In the genomic region with DNA sequence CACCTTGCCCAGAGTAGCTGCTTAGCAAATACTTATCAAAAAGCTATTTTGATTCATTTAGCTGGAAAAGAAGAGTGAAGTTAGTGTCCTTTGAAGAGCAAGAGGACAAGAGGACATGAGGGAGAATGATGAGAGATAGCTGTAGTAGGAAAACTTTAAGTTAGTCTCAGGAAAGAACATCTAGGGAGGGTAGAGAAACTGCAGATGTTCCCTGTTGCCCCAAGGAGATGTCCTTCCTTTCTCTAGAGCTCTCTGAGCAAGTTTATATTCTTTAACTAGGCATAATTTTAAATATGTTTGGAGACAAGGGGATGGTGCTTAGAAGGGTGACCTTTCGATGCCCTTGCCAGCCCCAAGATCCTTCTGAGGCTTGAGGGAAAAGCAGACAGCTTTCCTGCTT, we compare ENCODE assay signal across 15 cellular contexts.
DNase-seq lines count a peak whose midpoint lies in the region; ATAC-seq and TF ChIP-seq lines count a peak whose summit lies in the region.
"Had no signal": no experiment of that assay in that cellular context is flagged by ENCODE, and none has a peak within 500 bp of the region (broad histone marks: within the 10 kb centered on the region; RNA-seq: fewer than 3 reads in every experiment).

No MANE protein-coding gene starts in this region.

- H3K9me3 Mint-ChIP-seq in mesothelial cell of epicardium: peaks cover 8% of the 10 kb centered on the region
- H3K9me3 Mint-ChIP-seq in naive thymus-derived CD4-positive, alpha-beta T cell: peaks cover under 1 to 17% (median 9%) of the 10 kb centered on the region in 11 donors
- H3K9me3 Mint-ChIP-seq in activated naive CD8-positive, alpha-beta T cell treated with anti-CD3 and anti-CD28 coated beads, Interleukin-2, amount 50 U/mL, for 24 hours: peaks cover 5% of the 10 kb centered on the region

- TF ChIP-seq CTCF in mesothelial cell of epicardium (IDR thresholded peaks at IDR 0.05; ENCODE audit: unreplicated experiment): no peak
- no peak for TF ChIP-seq CTCF in MM.1S (IDR thresholded peaks at IDR 0.05; ENCODE audit: low read length)

- intact Hi-C loops in naive thymus-derived CD4-positive, alpha-beta T cell (cut with micrococcal nuclease): no loop called here

- H3K9me2 ChIP-seq in MM.1S (replicated peaks; ENCODE audit: insufficient read depth, low read length): no peaks in the 10 kb centered on the region

- no peak for ATAC-seq in naive thymus-derived CD4-positive, alpha-beta T cell
- ATAC-seq in activated naive CD8-positive, alpha-beta T cell treated with anti-CD3 and anti-CD28 coated beads, Interleukin-2, amount 50 U/mL, for 24 hours: no peak
- ATAC-seq: CD8-positive, alpha-beta T cell; HCT116; Panc1 had no signal

- peak overlapping the region; percentile 82 for H3K27ac Mint-ChIP-seq in mesothelial cell of epicardium
- no peak overlapping the region for H3K27ac Mint-ChIP-seq in naive thymus-derived CD4-positive, alpha-beta T cell
- H3K27ac Mint-ChIP-seq in activated naive CD8-positive, alpha-beta T cell treated with anti-CD3 and anti-CD28 coated beads, Interleukin-2, amount 50 U/mL, for 24 hours: no peak overlapping the region
- H3K27ac Mint-ChIP-seq: CD8-positive, alpha-beta T cell had no signal

- no peak overlapping the region for H3K4me3 Mint-ChIP-seq in mesothelial cell of epicardium
- no peak overlapping the region for H3K4me3 Mint-ChIP-seq in naive thymus-derived CD4-positive, alpha-beta T cell
- no peak overlapping the region for H3K4me3 Mint-ChIP-seq in activated naive CD8-positive, alpha-beta T cell treated with anti-CD3 and anti-CD28 coated beads, Interleukin-2, amount 50 U/mL, for 24 hours
- H3K4me3 Mint-ChIP-seq: CD8-positive, alpha-beta T cell had no signal

- no peaks in the 10 kb centered on the region for H3K36me3 ChIP-seq in ectodermal cell (ENCODE audit: control insufficient read depth, insufficient read depth, low read length)
- H3K36me3 ChIP-seq in skeletal muscle tissue (ENCODE audit: control insufficient read depth in 3 of 3, insufficient read depth in 3 of 3, low read length in 3 of 3): no peaks in the 10 kb centered on the region
- no peaks in the 10 kb centered on the region for H3K36me3 ChIP-seq in MM.1S (replicated peaks; ENCODE audit: insufficient read depth, low read length)
- H3K36me3 ChIP-seq in naive thymus-derived CD4-positive, alpha-beta T cell (ENCODE audit: control insufficient read depth in 2 of 3, insufficient read depth in 3 of 3, low read length in 3 of 3): no peaks in the 10 kb centered on the region

- POLR2A ChIA-PET in naive thymus-derived CD4-positive, alpha-beta T cell (lab: Charles Lee): no interaction called here

- H3K4me2 ChIP-seq in MM.1S (ENCODE audit: low read depth, low read length): no peak overlapping the region

- H3K27me3 Mint-ChIP-seq in mesothelial cell of epicardium (ENCODE audit: low read depth): no peaks in the 10 kb centered on the region
- H3K27me3 Mint-ChIP-seq in naive thymus-derived CD4-positive, alpha-beta T cell: peaks cover 0 to 6% (median 3%) of the 10 kb centered on the region in 5 donors
- H3K27me3 Mint-ChIP-seq in activated naive CD8-positive, alpha-beta T cell treated with anti-CD3 and anti-CD28 coated beads, Interleukin-2, amount 50 U/mL, for 24 hours: peaks cover 2% of the 10 kb centered on the region

- peaks cover 26% of the 10 kb centered on the region for H3K4me1 Mint-ChIP-seq in mesothelial cell of epicardium
- H3K4me1 Mint-ChIP-seq in naive thymus-derived CD4-positive, alpha-beta T cell: no peaks in the 10 kb centered on the region
- H3K4me1 Mint-ChIP-seq in activated naive CD8-positive, alpha-beta T cell treated with anti-CD3 and anti-CD28 coated beads, Interleukin-2, amount 50 U/mL, for 24 hours: no peaks in the 10 kb centered on the region

- CTCF ChIA-PET in naive thymus-derived CD4-positive, alpha-beta T cell (lab: Charles Lee): no interaction called here

- H3K9me3 ChIP-seq in ectodermal cell (ENCODE audit: control insufficient read depth, low read length): no peaks in the 10 kb centered on the region
- H3K9me3 ChIP-seq in skeletal muscle tissue (ENCODE audit: control insufficient read depth in 3 of 3, low read length in 3 of 3): peaks cover 0 to 3% (median 0%) of the 10 kb centered on the region in 3 donors
- H3K9me3 ChIP-seq in MM.1S (replicated peaks; ENCODE audit: insufficient read depth, low read length): no peaks in the 10 kb centered on the region
- H3K9me3 ChIP-seq in naive thymus-derived CD4-positive, alpha-beta T cell (ENCODE audit: control insufficient read depth in 2 of 3, low read length in 3 of 3): no peaks in the 10 kb centered on the region

- H3K27ac ChIP-seq in angular gyrus (ENCODE audit: low read depth, low read length) (peak overlapping the region; percentile 75), ectodermal cell (ENCODE audit: insufficient read depth, low read depth, low read length, poor library complexity, severe bottlenecking) (peak overlapping the region; percentile 67), skeletal muscle tissue (ENCODE audit: low read depth, low read length) (peak overlapping the region; percentile 80), MM.1S (ENCODE audit: low read length) (no peak overlapping the region)
- H3K27ac ChIP-seq in naive thymus-derived CD4-positive, alpha-beta T cell (ENCODE audit: low read depth, low read length): no peak overlapping the region

- H3K9ac ChIP-seq in skeletal muscle tissue (ENCODE audit: low read depth in 1 of 3, low read length in 3 of 3): peak overlapping the region; percentile 47 to 88 (median 78)
- no peak overlapping the region for H3K9ac ChIP-seq in MM.1S (ENCODE audit: low read length)

- H3F3A ChIP-seq in MM.1S (ENCODE audit: insufficient read depth, low read length): no peaks in the 10 kb centered on the region

- 91 to 95% methylated on average over 1 of the region's 1 CpG for WGBS in ectodermal cell, 2 experiments

- no peaks in the 10 kb centered on the region for H3K36me3 Mint-ChIP-seq in mesothelial cell of epicardium
- peaks cover 0 to 4% (median 0%) of the 10 kb centered on the region in 5 donors for H3K36me3 Mint-ChIP-seq in naive thymus-derived CD4-positive, alpha-beta T cell
- no peaks in the 10 kb centered on the region for H3K36me3 Mint-ChIP-seq in activated naive CD8-positive, alpha-beta T cell treated with anti-CD3 and anti-CD28 coated beads, Interleukin-2, amount 50 U/mL, for 24 hours (ENCODE audit: low read depth)
- H3K36me3 Mint-ChIP-seq: CD8-positive, alpha-beta T cell had no signal

- DNase-seq in mesothelial cell of epicardium (ENCODE audit: low spot score in 2 of 2, unreplicated experiment in 2 of 2) (no peak), MM.1S (no peak), NCI-H1417 treated with DMSO at 0.1 percent for 48 hours (lab: John Stamatoyannopoulos, UW) (no peak)
- DNase-seq in naive thymus-derived CD4-positive, alpha-beta T cell: no peak
- no peak for DNase-seq in activated naive CD8-positive, alpha-beta T cell treated with anti-CD3 and anti-CD28 coated beads, Interleukin-2, amount 50 U/mL, for 24 hours
- DNase-seq: CD8-positive, alpha-beta T cell; NCI-H2107; NCI-H446 treated with DMSO at 0.1 percent for 48 hours; NCI-H748 treated with DMSO at 0.1 percent for 48 hours; SHP77 treated with DMSO at 0.1 percent for 48 hours had no signal

- no peak overlapping the region for H3K4me3 ChIP-seq in ectodermal cell (ENCODE audit: insufficient read depth, low read depth, low read length)
- peak overlapping the region in 2 of 3 donors; percentile 70 to 84 for H3K4me3 ChIP-seq in skeletal muscle tissue (ENCODE audit: low read length in 3 of 3)
- H3K4me3 ChIP-seq in MM.1S (ENCODE audit: low read length): no peak overlapping the region
- no peak overlapping the region for H3K4me3 ChIP-seq in naive thymus-derived CD4-positive, alpha-beta T cell (ENCODE audit: low read length)

- H3K4me1 ChIP-seq in ectodermal cell (ENCODE audit: control insufficient read depth, insufficient read depth, low read length) (peaks cover 14% of the 10 kb centered on the region), skeletal muscle tissue (ENCODE audit: control insufficient read depth in 3 of 3, insufficient read depth in 3 of 3, low read length in 3 of 3) (peaks cover 12 to 28% (median 23%) of the 10 kb centered on the region in 3 donors), MM.1S (ENCODE audit: low read length) (no peaks in the 10 kb centered on the region)
- H3K4me1 ChIP-seq in naive thymus-derived CD4-positive, alpha-beta T cell (ENCODE audit: control insufficient read depth in 2 of 2, insufficient read depth in 2 of 2, low read length in 2 of 2): no peaks in the 10 kb centered on the region

- H3K79me2 ChIP-seq in MM.1S (ENCODE audit: low read length): no peaks in the 10 kb centered on the region

- no peaks in the 10 kb centered on the region for H3K27me3 ChIP-seq in ectodermal cell (ENCODE audit: control insufficient read depth, insufficient read depth, low read length, poor library complexity, severe bottlenecking)
- no peaks in the 10 kb centered on the region for H3K27me3 ChIP-seq in skeletal muscle tissue (ENCODE audit: control insufficient read depth in 3 of 3, insufficient read depth in 3 of 3, low read length in 3 of 3)
- peaks cover 5% of the 10 kb centered on the region; the same call in 1 of the 2 replicates for H3K27me3 ChIP-seq in MM.1S (replicated peaks; ENCODE audit: insufficient read depth, low read length)
- H3K27me3 ChIP-seq in naive thymus-derived CD4-positive, alpha-beta T cell (ENCODE audit: control insufficient read depth in 2 of 2, insufficient read depth in 2 of 2, low read length in 2 of 2): no peaks in the 10 kb centered on the region

- no peak overlapping the region for H2AFZ ChIP-seq in MM.1S (ENCODE audit: low read length)

- no peaks in the 10 kb centered on the region for H4K20me1 ChIP-seq in MM.1S (ENCODE audit: insufficient read depth, low read length)

Comparison
In these comparisons a context has a peak if more than half of its experiments do, and no peak if none do; other contexts are left out.
1. H3K27ac ChIP-seq: peak in angular gyrus (single experiment), ectodermal cell (single experiment) and skeletal muscle tissue (single experiment); none in MM.1S (single experiment) and naive thymus-derived CD4-positive, alpha-beta T cell (single experiment).
2. H3K4me3 ChIP-seq: peak in skeletal muscle tissue (2 of 3); none in ectodermal cell (single experiment), MM.1S (single experiment) and naive thymus-derived CD4-positive, alpha-beta T cell (single experiment).